8 cellular contexts compared by ENCODE assay signal in the genomic region with DNA sequence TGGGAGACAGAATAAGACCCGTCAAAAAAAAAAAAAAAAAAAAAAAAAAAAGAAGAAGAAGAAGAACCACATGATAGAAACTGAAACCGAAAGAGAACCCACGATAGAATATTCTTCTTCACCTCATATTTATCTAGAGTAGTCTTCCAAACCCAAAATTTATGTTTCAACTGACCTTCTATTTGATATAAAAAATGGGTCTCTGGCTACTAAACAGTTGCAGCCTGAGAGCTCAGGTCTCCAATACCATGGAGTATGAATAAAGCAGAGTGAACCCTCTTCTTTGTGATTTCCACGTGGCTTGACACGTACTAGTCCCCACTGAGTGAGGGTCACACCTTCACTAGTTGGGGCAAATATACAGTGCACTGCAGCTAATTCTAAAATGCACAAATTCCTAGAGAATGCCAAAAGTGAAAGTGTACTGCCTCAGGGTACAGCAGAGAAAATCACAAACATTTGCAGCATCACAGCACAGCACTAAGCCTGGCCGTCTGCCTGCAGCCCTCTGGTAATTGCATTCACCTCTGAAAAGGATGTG. TPM values are rescaled to one million over a fixed set of nuclear protein-coding genes. Genes with fewer than 3 reads are reported as not detected.
DNase-seq lines count a peak whose midpoint lies in the region; ATAC-seq, FAIRE-seq and TF ChIP-seq lines count a peak whose summit lies in the region.
"Had no signal": no experiment of that assay in that cellular context is flagged by ENCODE, and none has a peak within 500 bp of the region (broad histone marks: within the 10 kb centered on the region; RNA-seq: fewer than 3 reads in every experiment).

No MANE protein-coding gene starts in this region.

- H3K4me3 Mint-ChIP-seq in T-helper 1 cell treated with Interleukin-12 subunit alpha and Interleukin-12 subunit beta and Interleukin-4 antibody, amounts not matched to agents 30 μg/mL and 1 μg/mL, for 36 hours = peak overlapping the region; percentile 64
- H3K4me3 Mint-ChIP-seq: nephron had no signal

- H3K4me1 Mint-ChIP-seq in T-helper 1 cell treated with Interleukin-12 subunit alpha and Interleukin-12 subunit beta and Interleukin-4 antibody, amounts not matched to agents 30 μg/mL and 1 μg/mL, for 36 hours (ENCODE audit: low read depth) = peaks cover 14% of the 10 kb centered on the region
- H3K4me1 Mint-ChIP-seq: nephron had no signal

- intact Hi-C loops in left lung (cut with DNase I) = no loop called here

- no peak for TF ChIP-seq CTCF in left lung (IDR thresholded peaks at IDR 0.05)

- H3K9me3 ChIP-seq in left lung = no peaks in the 10 kb centered on the region

- no peak for TF ChIP-seq POLR2A in GM12891 (IDR thresholded peaks at IDR 0.05; ENCODE audit: low read depth, low read length)

- H3K27ac Mint-ChIP-seq in T-helper 1 cell treated with Interleukin-12 subunit alpha and Interleukin-12 subunit beta and Interleukin-4 antibody, amounts not matched to agents 30 μg/mL and 1 μg/mL, for 36 hours = peak overlapping the region; percentile 71
- H3K27ac Mint-ChIP-seq: nephron had no signal

- H3K27me3 Mint-ChIP-seq in T-helper 1 cell treated with Interleukin-12 subunit alpha and Interleukin-12 subunit beta and Interleukin-4 antibody, amounts not matched to agents 30 μg/mL and 1 μg/mL, for 36 hours (ENCODE audit: low read depth) = peaks cover 9% of the 10 kb centered on the region

- H3K4me1 ChIP-seq in left lung = peaks cover 0 to 4% of the 10 kb centered on the region in 2 donors

- no peaks in the 10 kb centered on the region for H3K27me3 ChIP-seq in left lung

- no peak for DNase-seq in GM12891 (ENCODE audit: insufficient read length, low spot score)
- no peak for DNase-seq in left lung
- no peak for DNase-seq in GF-D8 (lab: John Stamatoyannopoulos, UW)
- DNase-seq in stimulated activated CD4-positive, alpha-beta T cell treated with anti-CD3 and anti-CD28 coated beads, Interleukin-4, amount 100 ng/mL, for 24 hours = no peak

- ATAC-seq in HG02798 (IDR thresholded peaks at IDR 0.05; ENCODE audit: poor library complexity, unreplicated experiment) = peak; percentile 62
- no peak for ATAC-seq in left lung
- no peak for ATAC-seq in HG02571 (IDR thresholded peaks at IDR 0.05; ENCODE audit: unreplicated experiment)

- H3K4me3 ChIP-seq in left lung = peak overlapping the region; percentile 4 to 34

- H3K36me3 Mint-ChIP-seq in T-helper 1 cell treated with Interleukin-12 subunit alpha and Interleukin-12 subunit beta and Interleukin-4 antibody, amounts not matched to agents 30 μg/mL and 1 μg/mL, for 36 hours (ENCODE audit: low read depth) = no peaks in the 10 kb centered on the region

- H3K9me3 Mint-ChIP-seq in T-helper 1 cell treated with Interleukin-12 subunit alpha and Interleukin-12 subunit beta and Interleukin-4 antibody, amounts not matched to agents 30 μg/mL and 1 μg/mL, for 36 hours = peaks cover 8% of the 10 kb centered on the region

- peak; percentile 33 for FAIRE-seq in GM12891 (lab: Jason Lieb, UNC)

- no peak overlapping the region for H3K27ac ChIP-seq in left lung

- H3K36me3 ChIP-seq in left lung = no peaks in the 10 kb centered on the region

TF ChIP-seq in GM12891, 5 proteins besides CTCF, POLR2A, EP300 and RAD21:
- TF ChIP-seq SPI1 (IDR thresholded peaks at IDR 0.05; ENCODE audit: low read depth, low read length) = no peak
- no peak for TF ChIP-seq PAX5 (IDR thresholded peaks at IDR 0.05; ENCODE audit: insufficient read depth, low read length, severe bottlenecking)
- TF ChIP-seq POU2F2 (IDR thresholded peaks at IDR 0.05; ENCODE audit: low read depth, low read length) = no peak
- TF ChIP-seq TAF1 (IDR thresholded peaks at IDR 0.05; ENCODE audit: low read depth, low read length) = no peak
- TF ChIP-seq POLR2AphosphoS5 (IDR thresholded peaks at IDR 0.05; ENCODE audit: low read depth, low read length) = no peak

RNA-seq across cellular contexts. Expression of a gene that starts 30.8 kb away (rescaled TPM):
- 29.8 TPM for polyA plus RNA-seq in GM12891 (2012; ENCODE audit: low read depth, missing spikeins)
- 10 to 100 TPM in 1 of 2 donors, 1 to 10 TPM in 1; 8.0 to 18.5 TPM for total RNA-seq in left lung
